Comparison of ENCODE assay signal across 9 cellular contexts in the genomic region with DNA sequence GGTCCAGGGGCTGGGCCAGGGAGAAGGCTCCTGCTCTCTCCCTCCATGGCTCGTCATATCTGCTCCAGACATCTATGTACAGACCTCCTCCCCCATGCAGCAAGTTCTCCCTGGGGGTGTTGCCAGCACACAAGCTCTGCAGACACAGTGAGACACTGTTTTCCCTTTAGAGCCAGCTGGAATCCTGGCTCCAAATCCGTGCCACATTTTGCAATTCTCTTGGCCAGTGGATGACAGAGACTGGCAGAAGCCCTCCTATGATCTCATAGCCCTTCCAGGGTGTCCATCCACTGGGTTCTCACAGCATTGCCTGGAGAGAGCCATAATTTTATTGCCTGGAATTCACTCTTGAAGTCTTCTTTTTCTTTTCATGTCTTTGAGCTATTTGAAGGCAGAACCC.
DNase-seq lines count a peak whose midpoint lies in the region; ATAC-seq and TF ChIP-seq lines count a peak whose summit lies in the region.
"Had no signal": no experiment of that assay in that cellular context is flagged by ENCODE, and none has a peak within 500 bp of the region (broad histone marks: within the 10 kb centered on the region; RNA-seq: fewer than 3 reads in every experiment).

No MANE protein-coding gene starts in this region.

- H2BK15ac ChIP-seq in mesendoderm (replicated peaks; ENCODE audit: low read depth), result no peak overlapping the region

- no peak overlapping the region for H3K27ac ChIP-seq in endodermal cell (ENCODE audit: low read depth, low read length)
- H3K27ac ChIP-seq in mesendoderm (ENCODE audit: low read depth, low read length), result no peak overlapping the region

- H3K27me3 ChIP-seq in endodermal cell (ENCODE audit: control insufficient read depth, insufficient read depth, low read length, poor library complexity, severe bottlenecking), result no peaks in the 10 kb centered on the region
- no peaks in the 10 kb centered on the region for H3K27me3 ChIP-seq in mesendoderm (ENCODE audit: insufficient read depth, low read length, poor library complexity)

- H3K4me2 ChIP-seq in mesendoderm (ENCODE audit: low read length), result no peak overlapping the region

- peaks cover 10% of the 10 kb centered on the region for H3K27me3 Mint-ChIP-seq in endodermal cell (ENCODE audit: insufficient read depth)
- H3K27me3 Mint-ChIP-seq in activated T-helper 17 cell treated with anti-CD3 and anti-CD28 coated beads, Interleukin-2, amount 50 U/mL, for 72 hours, result peaks cover 12% of the 10 kb centered on the region

- peaks cover 6% of the 10 kb centered on the region for H3K4me1 ChIP-seq in endodermal cell (ENCODE audit: control insufficient read depth, insufficient read depth, low read length)
- no peaks in the 10 kb centered on the region for H3K4me1 ChIP-seq in mesendoderm (ENCODE audit: control insufficient read depth, low read depth, low read length)

- DNase-seq in AG08396 (ENCODE audit: low spot score), result peak; percentile 36
- peak; percentile 35 for DNase-seq in HT1080 (ENCODE audit: low read depth)
- peak; percentile 77 for DNase-seq in endodermal cell
- DNase-seq in mesendoderm, result peak; percentile 80
- no peak for DNase-seq in NCI-H524 treated with DMSO at 0.1 percent for 48 hours (lab: John Stamatoyannopoulos, UW)
- no peak for DNase-seq in stimulated activated CD4-positive, alpha-beta T cell treated with anti-CD3 and anti-CD28 coated beads, Interleukin-2, amount 100 ng/mL, for 24 hours
- no peak for DNase-seq in NOMO-1 treated with DMSO at 0.1 percent for 48 hours (lab: John Stamatoyannopoulos, UW; ENCODE audit: unreplicated experiment)
- DNase-seq: stimulated activated CD4-positive, alpha-beta T cell treated with anti-CD3 and anti-CD28 coated beads, Interleukin-4, amount 100 ng/mL, for 1 hour had no signal

- H3K9ac ChIP-seq in endodermal cell (ENCODE audit: extremely low read depth, low read length, poor library complexity, severe bottlenecking), result no peak overlapping the region
- H3K9ac ChIP-seq in mesendoderm (ENCODE audit: low read length), result no peak overlapping the region

- H3K23ac ChIP-seq in mesendoderm (ENCODE audit: low read length), result no peak overlapping the region

- H3K18ac ChIP-seq in mesendoderm (ENCODE audit: low read length), result no peak overlapping the region

- 68 to 69% methylated on average over 2 of the region's 2 CpGs for WGBS in endodermal cell (ENCODE audit: insufficient coverage in 1 of 2, insufficient read length in 1 of 2), 2 experiments
- no CpG with 5 or more reads among the region's 2 CpGs for WGBS in mesendoderm (ENCODE audit: extremely low coverage, insufficient coverage, low lambda C conversion rate)

- no peak overlapping the region for H3K4me3 ChIP-seq in endodermal cell (ENCODE audit: low read length)
- H3K4me3 ChIP-seq in mesendoderm (ENCODE audit: low read length), result no peak overlapping the region

- H3K4me1 Mint-ChIP-seq in endodermal cell, result peaks cover 21% of the 10 kb centered on the region
- no peaks in the 10 kb centered on the region for H3K4me1 Mint-ChIP-seq in activated T-helper 17 cell treated with anti-CD3 and anti-CD28 coated beads, Interleukin-2, amount 50 U/mL, for 72 hours

- no peak overlapping the region for H3K4me3 Mint-ChIP-seq in endodermal cell
- no peak overlapping the region for H3K4me3 Mint-ChIP-seq in activated T-helper 17 cell treated with anti-CD3 and anti-CD28 coated beads, Interleukin-2, amount 50 U/mL, for 72 hours

- no peak overlapping the region for H3K27ac Mint-ChIP-seq in endodermal cell
- no peak overlapping the region for H3K27ac Mint-ChIP-seq in activated T-helper 17 cell treated with anti-CD3 and anti-CD28 coated beads, Interleukin-2, amount 50 U/mL, for 72 hours

- no peak for ATAC-seq in activated T-helper 17 cell treated with anti-CD3 and anti-CD28 coated beads, Interleukin-2, amount 50 U/mL, for 72 hours (replicated peaks)

- H2BK5ac ChIP-seq in mesendoderm (ENCODE audit: low read length), result no peak overlapping the region

- no peaks in the 10 kb centered on the region for H3K36me3 Mint-ChIP-seq in endodermal cell (ENCODE audit: low read depth)
- no peaks in the 10 kb centered on the region for H3K36me3 Mint-ChIP-seq in activated T-helper 17 cell treated with anti-CD3 and anti-CD28 coated beads, Interleukin-2, amount 50 U/mL, for 72 hours (ENCODE audit: low read depth)

- H3K9me3 Mint-ChIP-seq in endodermal cell, result peaks cover 8% of the 10 kb centered on the region
- peaks cover 6% of the 10 kb centered on the region for H3K9me3 Mint-ChIP-seq in activated T-helper 17 cell treated with anti-CD3 and anti-CD28 coated beads, Interleukin-2, amount 50 U/mL, for 72 hours

- no peaks in the 10 kb centered on the region for H3K79me2 ChIP-seq in mesendoderm (ENCODE audit: control insufficient read depth, insufficient read depth, low read length)

- H2AK5ac ChIP-seq in mesendoderm (ENCODE audit: low read length), result no peak overlapping the region

- H3K56ac ChIP-seq in mesendoderm (ENCODE audit: low read length), result no peak overlapping the region

- no peak overlapping the region for H3K4ac ChIP-seq in mesendoderm (ENCODE audit: low read depth, low read length)

- peaks cover 28% of the 10 kb centered on the region for H3K9me3 ChIP-seq in endodermal cell (ENCODE audit: control insufficient read depth, low read length)

- no peaks in the 10 kb centered on the region for H3K79me1 ChIP-seq in mesendoderm (ENCODE audit: low read length)

- H4K8ac ChIP-seq in mesendoderm (ENCODE audit: low read depth, low read length), result no peak overlapping the region

- no peaks in the 10 kb centered on the region for H3K36me3 ChIP-seq in endodermal cell (ENCODE audit: control insufficient read depth, insufficient read depth, low read length)
- no peaks in the 10 kb centered on the region for H3K36me3 ChIP-seq in mesendoderm (ENCODE audit: control insufficient read depth, insufficient read depth, low read length)

- H2BK120ac ChIP-seq in mesendoderm (ENCODE audit: low read depth, low read length), result no peak overlapping the region

- H4K5ac ChIP-seq in mesendoderm (ENCODE audit: low read length), result no peak overlapping the region

- TF ChIP-seq CTCF in endodermal cell (conservative IDR thresholded peaks at IDR 0.05), result no peak

Comparison
In these comparisons a context has a peak if more than half of its experiments do, and no peak if none do; other contexts are left out.
1. DNase-seq: peak in AG08396 (single experiment), HT1080 (single experiment), endodermal cell (single experiment) and mesendoderm (single experiment); none in NCI-H524 treated with DMSO at 0.1 percent for 48 hours (single experiment), stimulated activated CD4-positive, alpha-beta T cell treated with anti-CD3 and anti-CD28 coated beads, Interleukin-2, amount 100 ng/mL, for 24 hours (0 of 2) and NOMO-1 treated with DMSO at 0.1 percent for 48 hours (single experiment).